In the genomic region with DNA sequence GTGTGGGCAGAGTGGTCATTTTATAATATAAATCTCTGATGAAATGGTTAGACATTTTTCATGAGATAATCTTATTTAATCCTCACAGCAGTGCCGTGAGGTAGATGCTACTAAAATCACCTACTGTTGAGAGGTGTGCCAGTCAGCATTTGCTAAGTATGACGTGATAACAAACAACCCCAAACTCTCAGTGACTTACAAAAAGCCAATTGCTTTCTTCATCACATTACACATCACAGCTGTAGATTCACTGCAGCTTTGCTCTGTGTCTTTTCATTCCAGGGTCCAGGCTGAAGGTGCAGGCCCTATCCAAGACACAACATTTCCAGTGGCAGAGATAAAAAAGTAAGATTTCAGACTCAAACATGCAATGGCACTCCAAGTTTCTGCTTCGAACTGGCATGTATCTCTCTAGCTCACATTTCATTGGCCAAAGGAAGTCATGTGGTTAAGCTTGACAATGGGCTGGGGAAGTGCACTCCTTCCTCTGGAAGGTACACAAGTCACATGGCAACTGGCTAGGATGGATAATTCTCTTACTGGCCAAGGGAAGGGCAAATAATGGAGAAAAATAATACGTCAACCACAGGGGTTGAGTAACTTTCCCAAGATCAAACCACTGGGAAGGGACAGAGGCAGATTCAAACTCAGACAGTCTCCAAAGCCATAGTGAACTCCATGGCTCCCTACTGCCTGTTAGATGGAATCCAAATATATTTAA, we compare ENCODE assay signal across 12 cellular contexts.
DNase-seq lines count a peak whose midpoint lies in the region; ATAC-seq and TF ChIP-seq lines count a peak whose summit lies in the region.
"Had no signal": no experiment of that assay in that cellular context is flagged by ENCODE, and none has a peak within 500 bp of the region (broad histone marks: within the 10 kb centered on the region; RNA-seq: fewer than 3 reads in every experiment).

No MANE protein-coding gene starts in this region.

- H3K4me3 ChIP-seq in ACC112 (ENCODE audit: low read depth, low read length) (peak overlapping the region; percentile 18; the same call in 1 of the 2 replicates), MM.1S (ENCODE audit: low read length) (no peak overlapping the region), breast epithelium (no peak overlapping the region), lung (no peak overlapping the region), esophagus muscularis mucosa (no peak overlapping the region), neural progenitor cell (no peak overlapping the region)
- H3K4me3 ChIP-seq: skin epidermis had no signal

- no peak overlapping the region for H3K27ac Mint-ChIP-seq in neural progenitor cell

- peaks cover 3% of the 10 kb centered on the region for H3K9me3 Mint-ChIP-seq in neural progenitor cell

- H2AFZ ChIP-seq in ACC112 (ENCODE audit: low read length, unreplicated experiment) = no peak overlapping the region
- H2AFZ ChIP-seq in MM.1S (ENCODE audit: low read length) = 0 out of 2 replicates have a peak overlapping the region, but pooled peaks have one; percentile 0
- H2AFZ ChIP-seq in neural progenitor cell (replicated peaks) = no peak overlapping the region

- H4K20me1 ChIP-seq in MM.1S (ENCODE audit: insufficient read depth, low read length) (no peaks in the 10 kb centered on the region), neural progenitor cell (ENCODE audit: low read depth) (no peaks in the 10 kb centered on the region)

- intact Hi-C loops in breast epithelium (cut with DNase I; ENCODE audit: low total_unique reads) = no loop called here
- intact Hi-C loops in esophagus muscularis mucosa (cut with DNase I) = no loop called here

- H3K27me3 Mint-ChIP-seq in neural progenitor cell (ENCODE audit: insufficient read depth, low read depth) = peaks cover 3% of the 10 kb centered on the region

- no peak overlapping the region for H3K4me2 ChIP-seq in MM.1S (ENCODE audit: low read depth, low read length)
- H3K4me2 ChIP-seq in neural progenitor cell = no peak overlapping the region

- no peak for TF ChIP-seq CTCF in MM.1S (IDR thresholded peaks at IDR 0.05; ENCODE audit: low read length)
- no peak for TF ChIP-seq CTCF in breast epithelium (IDR thresholded peaks at IDR 0.05)
- TF ChIP-seq CTCF in lung (IDR thresholded peaks at IDR 0.05; ENCODE audit: control extremely low read depth, extremely low read depth) = no peak
- TF ChIP-seq CTCF in esophagus muscularis mucosa (IDR thresholded peaks at IDR 0.05) = no peak
- TF ChIP-seq CTCF in neural progenitor cell (IDR thresholded peaks at IDR 0.05) = no peak

- H3K9ac ChIP-seq in MM.1S (ENCODE audit: low read length) (no peak overlapping the region), neural progenitor cell (no peak overlapping the region)

- H3K27ac ChIP-seq in ACC112 (ENCODE audit: low read depth, low read length) (peak overlapping the region; percentile 55), MM.1S (ENCODE audit: low read length) (no peak overlapping the region), breast epithelium (peak overlapping the region; percentile 76 to 89), lung (ENCODE audit: low read depth in 1 of 2, low read length in 1 of 2) (peak overlapping the region in 1 of 2 donors; percentile 71), esophagus muscularis mucosa (replicated peaks in 1 of 4) (no peak overlapping the region), neural progenitor cell (no peak overlapping the region)

- H3K4me1 ChIP-seq in ACC112 (ENCODE audit: control insufficient read depth, insufficient read depth, low read length, unreplicated experiment) = peaks cover 29% of the 10 kb centered on the region
- H3K4me1 ChIP-seq in MM.1S (ENCODE audit: low read length) = peaks cover 30% of the 10 kb centered on the region
- H3K4me1 ChIP-seq in breast epithelium = peaks cover 0 to 5% of the 10 kb centered on the region in 2 donors
- H3K4me1 ChIP-seq in lung (ENCODE audit: control insufficient read depth in 2 of 2, insufficient read depth in 2 of 2, low read length in 2 of 2) = no peaks in the 10 kb centered on the region
- no peaks in the 10 kb centered on the region for H3K4me1 ChIP-seq in esophagus muscularis mucosa
- no peaks in the 10 kb centered on the region for H3K4me1 ChIP-seq in neural progenitor cell

- no peaks in the 10 kb centered on the region for H3K9me2 ChIP-seq in MM.1S (replicated peaks; ENCODE audit: insufficient read depth, low read length)

- no peak for TF ChIP-seq POLR2A in breast epithelium (IDR thresholded peaks at IDR 0.05)
- TF ChIP-seq POLR2A in esophagus muscularis mucosa (IDR thresholded peaks at IDR 0.05; ENCODE audit: low read depth) = no peak

- peak; percentile 31 for ATAC-seq in lung (ENCODE audit: insufficient read depth, low FRiP score)

- peaks cover 4% of the 10 kb centered on the region for H3K4me1 Mint-ChIP-seq in neural progenitor cell

- H3K4me3 Mint-ChIP-seq in neural progenitor cell = no peak overlapping the region

- no peaks in the 10 kb centered on the region for H3K36me3 ChIP-seq in ACC112 (ENCODE audit: insufficient read depth, low read length)
- H3K36me3 ChIP-seq in MM.1S (replicated peaks; ENCODE audit: insufficient read depth, low read length) = no peaks in the 10 kb centered on the region
- H3K36me3 ChIP-seq in breast epithelium = no peaks in the 10 kb centered on the region
- H3K36me3 ChIP-seq in lung (ENCODE audit: control insufficient read depth in 2 of 2, insufficient read depth in 2 of 2, low read length in 2 of 2) = no peaks in the 10 kb centered on the region
- H3K36me3 ChIP-seq in esophagus muscularis mucosa = no peaks in the 10 kb centered on the region
- H3K36me3 ChIP-seq in neural progenitor cell = no peaks in the 10 kb centered on the region

- no peaks in the 10 kb centered on the region for H3K27me3 ChIP-seq in ACC112 (ENCODE audit: insufficient read depth, low read length)
- H3K27me3 ChIP-seq in MM.1S (replicated peaks; ENCODE audit: insufficient read depth, low read length) = no peaks in the 10 kb centered on the region
- H3K27me3 ChIP-seq in breast epithelium = no peaks in the 10 kb centered on the region
- H3K27me3 ChIP-seq in lung (ENCODE audit: control insufficient read depth, insufficient read depth) = no peaks in the 10 kb centered on the region
- peaks cover 0 to 7% (median 0%) of the 10 kb centered on the region in 4 donors for H3K27me3 ChIP-seq in esophagus muscularis mucosa
- H3K27me3 ChIP-seq in neural progenitor cell = peaks cover 21% of the 10 kb centered on the region

- no peaks in the 10 kb centered on the region for H3K9me3 ChIP-seq in MM.1S (replicated peaks; ENCODE audit: insufficient read depth, low read length)
- H3K9me3 ChIP-seq in breast epithelium = no peaks in the 10 kb centered on the region
- no peaks in the 10 kb centered on the region for H3K9me3 ChIP-seq in lung (ENCODE audit: control insufficient read depth in 2 of 2, insufficient read depth in 1 of 2, low read length in 1 of 2)
- no peaks in the 10 kb centered on the region for H3K9me3 ChIP-seq in esophagus muscularis mucosa
- H3K9me3 ChIP-seq in neural progenitor cell (ENCODE audit: low read depth) = no peaks in the 10 kb centered on the region

- no peak for DNase-seq in MM.1S
- DNase-seq in breast epithelium (ENCODE audit: low spot score in 2 of 2) = no peak
- no peak for DNase-seq in lung (ENCODE audit: low spot score)
- DNase-seq in activated effector memory CD4-positive, alpha-beta T cell treated with Interleukin-2 at 50 U/mL for 16 hours = no peak
- no peak for DNase-seq in activated T-cell treated with anti-CD3 and anti-CD28 coated beads, Interleukin-2, amount 50 U/mL, for 48 hours
- DNase-seq in esophagus muscularis mucosa (ENCODE audit: extremely low spot score) = no peak
- DNase-seq in neural progenitor cell (ENCODE audit: low spot score) = no peak
- DNase-seq: activated CD4-positive, alpha-beta T cell treated with anti-CD3 and anti-CD28 coated beads, Interleukin-2, amount 50 U/mL, for 48 hours; NCI-H2029; SHP77 had no signal

- H3K79me2 ChIP-seq in ACC112 (ENCODE audit: control insufficient read depth, insufficient read depth, low read length, unreplicated experiment) = no peaks in the 10 kb centered on the region
- H3K79me2 ChIP-seq in MM.1S (ENCODE audit: low read length) = no peaks in the 10 kb centered on the region
- no peaks in the 10 kb centered on the region for H3K79me2 ChIP-seq in neural progenitor cell (ENCODE audit: low read depth)

- WGBS in lung, 2 donors = 72 to 75% methylated on average over 4 of the region's 4 CpGs
- 77% methylated on average over 4 of the region's 4 CpGs for WGBS in esophagus muscularis mucosa

- peaks cover 3% of the 10 kb centered on the region for H3F3A ChIP-seq in MM.1S (ENCODE audit: insufficient read depth, low read length)
- peaks cover under 1% of the 10 kb centered on the region for H3F3A ChIP-seq in neural progenitor cell (ENCODE audit: low read depth)

- no peaks in the 10 kb centered on the region for H3K36me3 Mint-ChIP-seq in neural progenitor cell

- TF ChIP-seq EP300 in esophagus muscularis mucosa (IDR thresholded peaks at IDR 0.05) = no peak

Comparison
In these comparisons a context has a peak if more than half of its experiments do, and no peak if none do; other contexts are left out.
1. H3K27ac ChIP-seq: peak in ACC112 (single experiment) and breast epithelium (2 of 2); none in MM.1S (single experiment), esophagus muscularis mucosa (0 of 4) and neural progenitor cell (single experiment).